Comparison of ENCODE assay signal across 9 cellular contexts in genomic region chr18:61748024-61748423, GRCh38.
"Had no signal": no experiment of that assay in that cellular context is flagged by ENCODE, and none has a peak within 500 bp of the region (broad histone marks: within the 10 kb centered on the region; RNA-seq: fewer than 3 reads in every experiment).

No MANE protein-coding gene starts in this region.

- H3K4me1 ChIP-seq: parathyroid adenoma had no signal

- H3K36me3 ChIP-seq: tibial nerve had no signal

- H2AFZ ChIP-seq: parathyroid adenoma had no signal

- H3K4me2 ChIP-seq: smooth muscle cell had no signal

- H3K4me3 ChIP-seq: SK-N-MC, smooth muscle cell, tibial nerve had no signal

- H3K27me3 ChIP-seq: tibial nerve had no signal

- H3K79me2 ChIP-seq: parathyroid adenoma had no signal

- H3K9me3 ChIP-seq: tibial nerve had no signal

- H3K27ac ChIP-seq: parathyroid adenoma, SK-N-MC, tibial nerve had no signal

- DNase-seq: activated CD4-positive, alpha-beta T cell treated with anti-CD3 and anti-CD28 coated beads for 48 hours; activated naive CD4-positive, alpha-beta T cell treated with anti-CD3 and anti-CD28 coated beads for 36 hours; erythroblast; naive B cell; retina had no signal

- H3K9ac ChIP-seq: parathyroid adenoma had no signal
